Comparison of ENCODE assay signal across 8 cellular contexts in the genomic region with DNA sequence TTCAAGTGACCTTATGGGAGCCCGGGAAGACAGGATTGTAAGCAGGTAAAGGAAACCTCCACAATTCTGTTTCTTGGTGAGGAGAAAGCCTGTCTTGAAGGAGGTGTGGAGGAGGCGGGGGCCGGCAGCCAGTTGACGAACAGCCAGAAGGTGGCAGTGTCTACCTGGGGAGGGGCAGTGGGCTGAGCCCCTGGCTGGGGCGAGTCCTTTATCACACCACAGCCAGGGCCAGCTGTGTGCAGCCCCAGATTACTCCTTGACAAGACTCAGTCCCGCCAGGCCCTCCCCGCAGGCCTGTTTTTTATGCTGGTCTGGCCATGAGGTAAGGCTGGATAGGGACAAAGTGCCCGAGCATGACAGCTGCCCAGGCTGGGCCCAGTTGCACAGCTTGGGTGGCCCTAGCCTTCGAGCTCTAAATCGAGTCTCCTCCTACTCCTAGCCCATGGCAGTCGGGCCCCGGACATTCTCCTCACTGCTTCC. TPM values are rescaled to one million over a fixed set of nuclear protein-coding genes. Genes with fewer than 3 reads are reported as not detected.
DNase-seq lines count a peak whose midpoint lies in the region; ATAC-seq lines count a peak whose summit lies in the region.

No MANE protein-coding gene starts in this region.

- DNase-seq in D341Med (ENCODE audit: low spot score) (peak; percentile 92), HCEC 1CT (peak; percentile 6), NCI-H526 (lab: John Stamatoyannopoulos, UW) (peak; percentile 31 to 82), midbrain (lab: John Stamatoyannopoulos, UW) (peak; percentile 62), pons (ENCODE audit: low spot score) (no peak)
- DNase-seq in activated CD4-positive, alpha-beta T cell treated with anti-CD3 and anti-CD28 coated beads, Interleukin-2, amount 10 ng/mL, durations not matched to agents 24 days and 14 days, result peak; percentile 92

- peaks cover 3% of the 10 kb centered on the region for H3K36me3 Mint-ChIP-seq in activated CD4-positive, alpha-beta T cell treated with anti-CD3 and anti-CD28 coated beads, Interleukin-2, amount 10 ng/mL, durations not matched to agents 24 days and 14 days (ENCODE audit: low read depth)
- no peaks in the 10 kb centered on the region for H3K36me3 Mint-ChIP-seq in stimulated activated memory B cell treated with anti-CD40 and anti-IgM and Interleukin-4, amounts not matched to agents 10 μg/mL and 1 μg/mL and 100 μg/mL, for 72 hours

- 16 to 19% methylated on average over 12 of the region's 12 CpGs for WGBS in ectodermal cell, 2 experiments

- no peaks in the 10 kb centered on the region for H3K27me3 ChIP-seq in ectodermal cell (ENCODE audit: control insufficient read depth, insufficient read depth, low read length, poor library complexity, severe bottlenecking)

- peak overlapping the region; percentile 60 for H3K27ac ChIP-seq in ectodermal cell (ENCODE audit: insufficient read depth, low read depth, low read length, poor library complexity, severe bottlenecking)

- no peaks in the 10 kb centered on the region for H3K36me3 ChIP-seq in ectodermal cell (ENCODE audit: control insufficient read depth, insufficient read depth, low read length)

- H3K9me3 Mint-ChIP-seq in activated CD4-positive, alpha-beta T cell treated with anti-CD3 and anti-CD28 coated beads, Interleukin-2, amount 10 ng/mL, durations not matched to agents 24 days and 14 days, result no peaks in the 10 kb centered on the region
- H3K9me3 Mint-ChIP-seq in stimulated activated memory B cell treated with anti-CD40 and anti-IgM and Interleukin-4, amounts not matched to agents 10 μg/mL and 1 μg/mL and 100 μg/mL, for 72 hours, result no peaks in the 10 kb centered on the region

- peak overlapping the region; percentile 66 for H3K4me3 Mint-ChIP-seq in activated CD4-positive, alpha-beta T cell treated with anti-CD3 and anti-CD28 coated beads, Interleukin-2, amount 10 ng/mL, durations not matched to agents 24 days and 14 days
- no peak overlapping the region for H3K4me3 Mint-ChIP-seq in stimulated activated memory B cell treated with anti-CD40 and anti-IgM and Interleukin-4, amounts not matched to agents 10 μg/mL and 1 μg/mL and 100 μg/mL, for 72 hours

- peaks cover 29% of the 10 kb centered on the region for H3K4me1 Mint-ChIP-seq in activated CD4-positive, alpha-beta T cell treated with anti-CD3 and anti-CD28 coated beads, Interleukin-2, amount 10 ng/mL, durations not matched to agents 24 days and 14 days
- peaks cover 10% of the 10 kb centered on the region for H3K4me1 Mint-ChIP-seq in stimulated activated memory B cell treated with anti-CD40 and anti-IgM and Interleukin-4, amounts not matched to agents 10 μg/mL and 1 μg/mL and 100 μg/mL, for 72 hours

- intact Hi-C loops in activated CD4-positive, alpha-beta T cell treated with anti-CD3 and anti-CD28 coated beads, Interleukin-2, amount 10 ng/mL, durations not matched to agents 24 days and 14 days (cut with micrococcal nuclease), result loop anchor here (1.0 to 5.0 kb wide), 4 partner anchors 46 to 144 kb away; a partner anchor contains a TSS

- no peak overlapping the region for H3K4me3 ChIP-seq in ectodermal cell (ENCODE audit: insufficient read depth, low read depth, low read length)

- ATAC-seq in stimulated activated memory B cell treated with anti-CD40 and anti-IgM and Interleukin-4, amounts not matched to agents 10 μg/mL and 1 μg/mL and 100 μg/mL, for 72 hours, result peak; percentile 86

- peak overlapping the region; percentile 81 for H3K27ac Mint-ChIP-seq in activated CD4-positive, alpha-beta T cell treated with anti-CD3 and anti-CD28 coated beads, Interleukin-2, amount 10 ng/mL, durations not matched to agents 24 days and 14 days
- peak overlapping the region; percentile 17 for H3K27ac Mint-ChIP-seq in stimulated activated memory B cell treated with anti-CD40 and anti-IgM and Interleukin-4, amounts not matched to agents 10 μg/mL and 1 μg/mL and 100 μg/mL, for 72 hours

- H3K9me3 ChIP-seq in ectodermal cell (ENCODE audit: control insufficient read depth, low read length), result no peaks in the 10 kb centered on the region

- no peaks in the 10 kb centered on the region for H3K4me1 ChIP-seq in ectodermal cell (ENCODE audit: control insufficient read depth, insufficient read depth, low read length)

- H3K27me3 Mint-ChIP-seq in activated CD4-positive, alpha-beta T cell treated with anti-CD3 and anti-CD28 coated beads, Interleukin-2, amount 10 ng/mL, durations not matched to agents 24 days and 14 days, result no peaks in the 10 kb centered on the region
- peaks cover 14% of the 10 kb centered on the region for H3K27me3 Mint-ChIP-seq in stimulated activated memory B cell treated with anti-CD40 and anti-IgM and Interleukin-4, amounts not matched to agents 10 μg/mL and 1 μg/mL and 100 μg/mL, for 72 hours

RNA-seq across cellular contexts. Expression of a gene that starts 40.9 kb away (rescaled TPM):
- 111 and 119 TPM in 2 replicates for total RNA-seq in activated CD4-positive, alpha-beta T cell treated with anti-CD3 and anti-CD28 coated beads, Interleukin-2, amount 10 ng/mL, durations not matched to agents 24 days and 14 days
- 132 TPM for polyA plus RNA-seq in ectodermal cell (2013, experiment 1 of 4)
- 120 TPM for polyA plus RNA-seq in ectodermal cell (2013, experiment 2 of 4)
- 93.3 TPM for polyA plus RNA-seq in ectodermal cell (2013, experiment 3 of 4)
- 89.4 TPM for polyA plus RNA-seq in ectodermal cell (2013, experiment 4 of 4)

RNA-seq across cellular contexts. Expression of a gene that starts 57.9 kb away (rescaled TPM):
- total RNA-seq in activated CD4-positive, alpha-beta T cell treated with anti-CD3 and anti-CD28 coated beads, Interleukin-2, amount 10 ng/mL, durations not matched to agents 24 days and 14 days, result 17.5 and 18.9 TPM in 2 replicates
- polyA plus RNA-seq in ectodermal cell (2013, experiment 1 of 4), result 26.1 TPM
- 21.8 TPM for polyA plus RNA-seq in ectodermal cell (2013, experiment 2 of 4)
- polyA plus RNA-seq in ectodermal cell (2013, experiment 3 of 4), result 23.2 TPM
- polyA plus RNA-seq in ectodermal cell (2013, experiment 4 of 4), result 23.8 TPM
